Comparison of ENCODE assay signal across 15 cellular contexts in genomic region chr1:101587749-101588148, GRCh38.
DNase-seq lines count a peak whose midpoint lies in the region; ATAC-seq and TF ChIP-seq lines count a peak whose summit lies in the region.
"Had no signal": no experiment of that assay in that cellular context is flagged by ENCODE, and none has a peak within 500 bp of the region (broad histone marks: within the 10 kb centered on the region; RNA-seq: fewer than 3 reads in every experiment).

No MANE protein-coding gene starts in this region.

- H3K23ac ChIP-seq in mesenchymal stem cell (ENCODE audit: low read length in 2 of 2): no peak overlapping the region

- no peak overlapping the region for H2BK5ac ChIP-seq in mesenchymal stem cell (ENCODE audit: low read depth, low read length, poor library complexity, severe bottlenecking)

- H2AFZ ChIP-seq in mesenchymal stem cell (ENCODE audit: low read depth, low read length): no peak overlapping the region

- no peaks in the 10 kb centered on the region for H3K9me3 ChIP-seq in Peyer's patch
- peaks cover 4% of the 10 kb centered on the region for H3K9me3 ChIP-seq in mesenchymal stem cell (ENCODE audit: control insufficient read depth, low read length)
- H3K9me3 ChIP-seq in ascending aorta: no peaks in the 10 kb centered on the region
- no peaks in the 10 kb centered on the region for H3K9me3 ChIP-seq in tibial artery
- H3K9me3 ChIP-seq: upper lobe of left lung had no signal

- H3K18ac ChIP-seq in mesenchymal stem cell (ENCODE audit: low read depth in 1 of 2, low read length in 2 of 2): no peak overlapping the region

- peak; percentile 28 for DNase-seq in COLO668 (lab: John Stamatoyannopoulos, UW; ENCODE audit: unreplicated experiment)
- DNase-seq in Peyer's patch: peak in 2 of 3 donors; percentile 51 to 61
- DNase-seq in fibroblast of pulmonary artery (ENCODE audit: low read depth): peak; percentile 58
- DNase-seq in mesenchymal stem cell: peak; percentile 42
- no peak for DNase-seq in ascending aorta (ENCODE audit: low spot score in 2 of 2)
- no peak for DNase-seq in tibial artery
- no peak for DNase-seq in GM13976 (ENCODE audit: low spot score)
- DNase-seq: activated CD4-positive, alpha-beta memory T cell treated with anti-CD3 and anti-CD28 coated beads for 36 hours; endodermal cell; NCI-H524; nucleus accumbens; upper lobe of left lung had no signal

- H3K4me2 ChIP-seq in mesenchymal stem cell (ENCODE audit: low read length, poor library complexity, severe bottlenecking): no peak overlapping the region

- H3K36me3 ChIP-seq in Peyer's patch (no peaks in the 10 kb centered on the region), mesenchymal stem cell (ENCODE audit: control insufficient read depth in 1 of 2, insufficient read depth in 2 of 2, low read depth in 1 of 2, low read length in 2 of 2) (no peaks in the 10 kb centered on the region), ascending aorta (no peaks in the 10 kb centered on the region), tibial artery (no peaks in the 10 kb centered on the region)
- H3K36me3 ChIP-seq: upper lobe of left lung had no signal

- TF ChIP-seq POLR2A in Peyer's patch (IDR thresholded peaks at IDR 0.05): no peak

- H3K4me1 ChIP-seq in Peyer's patch (no peaks in the 10 kb centered on the region), mesenchymal stem cell (ENCODE audit: control insufficient read depth, insufficient read depth, low read depth, low read length) (no peaks in the 10 kb centered on the region), ascending aorta (no peaks in the 10 kb centered on the region), tibial artery (no peaks in the 10 kb centered on the region)
- H3K4me1 ChIP-seq: upper lobe of left lung had no signal

- H3K27me3 ChIP-seq in Peyer's patch (no peaks in the 10 kb centered on the region), mesenchymal stem cell (ENCODE audit: control insufficient read depth in 1 of 2, insufficient read depth in 1 of 2, low read length in 2 of 2) (no peaks in the 10 kb centered on the region), ascending aorta (no peaks in the 10 kb centered on the region), tibial artery (no peaks in the 10 kb centered on the region)
- H3K27me3 ChIP-seq: upper lobe of left lung had no signal

- no peaks in the 10 kb centered on the region for H3K79me1 ChIP-seq in mesenchymal stem cell (replicated peaks; ENCODE audit: low read length, poor library complexity, severe bottlenecking)

- H2AK5ac ChIP-seq in mesenchymal stem cell (ENCODE audit: low read length, severe bottlenecking): no peak overlapping the region

- no peak overlapping the region for H2BK15ac ChIP-seq in mesenchymal stem cell (ENCODE audit: low read depth, poor library complexity, severe bottlenecking)

- no peak overlapping the region for H3K4me3 ChIP-seq in Peyer's patch
- no peak overlapping the region for H3K4me3 ChIP-seq in fibroblast of pulmonary artery (replicated peaks; ENCODE audit: low read depth, low read length)
- no peak overlapping the region for H3K4me3 ChIP-seq in mesenchymal stem cell (ENCODE audit: insufficient read depth in 1 of 2, low read depth in 1 of 2, low read length in 2 of 2)
- H3K4me3 ChIP-seq in ascending aorta: no peak overlapping the region
- H3K4me3 ChIP-seq in tibial artery: no peak overlapping the region
- H3K4me3 ChIP-seq: K562, lung, upper lobe of left lung had no signal

- no peak overlapping the region for H3K14ac ChIP-seq in mesenchymal stem cell (ENCODE audit: low read length in 2 of 2)

- 70% methylated on average over 5 of the region's 5 CpGs for WGBS in mesenchymal stem cell

- intact Hi-C loops in ascending aorta (cut with DNase I): no loop called here
- intact Hi-C loops in tibial artery (cut with DNase I; ENCODE audit: low total_unique reads): no loop called here

- no peak for TF ChIP-seq CTCF in Peyer's patch (IDR thresholded peaks at IDR 0.05)
- no peak for TF ChIP-seq CTCF in fibroblast of pulmonary artery (IDR thresholded peaks at IDR 0.05; ENCODE audit: low read length, missing control alignments)
- TF ChIP-seq CTCF in ascending aorta (IDR thresholded peaks at IDR 0.05): no peak
- no peak for TF ChIP-seq CTCF in tibial artery (IDR thresholded peaks at IDR 0.05)
- no peak for TF ChIP-seq CTCF in GM13976 (IDR thresholded peaks at IDR 0.05; ENCODE audit: borderline replicate concordance, control extremely low read depth, extremely low read depth, insufficient read depth, missing control alignments)

- no peak overlapping the region for H4K91ac ChIP-seq in mesenchymal stem cell (ENCODE audit: low read length)

- in situ Hi-C loops in GM13976 (cut with MboI; ENCODE audit: low sequenced_read_pairs, unreplicated experiment): no loop called here

- no peak overlapping the region for H3K4ac ChIP-seq in mesenchymal stem cell (ENCODE audit: low read depth in 1 of 2, low read length in 2 of 2)

- H2BK120ac ChIP-seq in mesenchymal stem cell (ENCODE audit: low read depth, low read length): no peak overlapping the region

- no peak overlapping the region for H4K8ac ChIP-seq in mesenchymal stem cell (ENCODE audit: low read length)

- H3K27ac ChIP-seq in Peyer's patch: no peak overlapping the region
- H3K27ac ChIP-seq in mesenchymal stem cell (ENCODE audit: low read length, poor library complexity, severe bottlenecking): no peak overlapping the region
- H3K27ac ChIP-seq in ascending aorta: no peak overlapping the region
- no peak overlapping the region for H3K27ac ChIP-seq in tibial artery
- H3K27ac ChIP-seq: upper lobe of left lung had no signal

- H2BK12ac ChIP-seq in mesenchymal stem cell (ENCODE audit: low read length in 2 of 2): no peak overlapping the region

- no peak for ATAC-seq in GM19463 (IDR thresholded peaks at IDR 0.05; ENCODE audit: unreplicated experiment)
- ATAC-seq: K562 had no signal

- H3K9ac ChIP-seq in mesenchymal stem cell (ENCODE audit: low read length): no peak overlapping the region

Comparison
In these comparisons a context has a peak if more than half of its experiments do, and no peak if none do; other contexts are left out.
1. DNase-seq: peak in COLO668 (single experiment), Peyer's patch (2 of 3), fibroblast of pulmonary artery (single experiment) and mesenchymal stem cell (single experiment); none in ascending aorta (0 of 2), tibial artery (0 of 2) and GM13976 (single experiment).